22 cellular contexts compared by ENCODE assay signal in the genomic region with DNA sequence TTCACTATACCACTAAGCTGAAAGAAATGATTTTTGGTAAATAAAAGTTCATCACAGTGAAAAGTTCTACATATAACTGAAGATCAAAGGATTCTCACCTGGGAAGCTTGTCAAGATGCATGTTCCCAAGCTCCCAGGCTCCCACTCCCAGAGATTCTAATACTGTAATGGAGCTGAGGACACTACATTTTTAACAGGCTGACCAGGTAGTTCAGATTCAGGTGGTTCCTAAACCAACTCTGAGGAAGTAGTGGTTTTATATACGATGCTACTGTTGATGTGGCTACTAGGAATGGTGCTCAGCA. TPM values are rescaled to one million over a fixed set of nuclear protein-coding genes. Genes with fewer than 3 reads are reported as not detected.
A peak's percentile ranks its signal among the peaks of the same experiment; 100 is the strongest.
DNase-seq lines count a peak whose midpoint lies in the region; ATAC-seq, FAIRE-seq and TF ChIP-seq lines count a peak whose summit lies in the region.
"Had no signal": no experiment of that assay in that cellular context is flagged by ENCODE, and none has a peak within 500 bp of the region (broad histone marks: within the 10 kb centered on the region; RNA-seq: fewer than 3 reads in every experiment).

No MANE protein-coding gene starts in this region.

- H2AFZ ChIP-seq in endothelial cell of umbilical vein (ENCODE audit: low read depth, low read length) = no peak overlapping the region

- H3K27ac ChIP-seq in endothelial cell of umbilical vein (ENCODE audit: insufficient read depth, low read depth, low read length) = no peak overlapping the region
- H3K27ac ChIP-seq: BLaER1 treated with 17β-estradiol and CSF1 and Interleukin-3, amounts not matched to agents 10 nM and 100 nM; heart right ventricle; ovary; Peyer's patch had no signal

- peaks cover 77% of the 10 kb centered on the region for H3K36me3 Mint-ChIP-seq in activated CD8-positive, alpha-beta T cell treated with anti-CD3 and anti-CD28 coated beads for 36 hours (ENCODE audit: low read depth)
- peaks cover 17% of the 10 kb centered on the region for H3K36me3 Mint-ChIP-seq in osteocyte (ENCODE audit: unreplicated experiment)

- no peak overlapping the region for H3K9ac ChIP-seq in endothelial cell of umbilical vein (replicated peaks; ENCODE audit: extremely low read depth, insufficient read depth, low read length)
- H3K9ac ChIP-seq: BLaER1 treated with 17β-estradiol and CSF1 and Interleukin-3, amounts not matched to agents 10 nM and 100 nM had no signal

- peaks cover 16% of the 10 kb centered on the region for H3K4me1 ChIP-seq in endothelial cell of umbilical vein (ENCODE audit: control insufficient read depth, extremely low read depth, insufficient read depth, low read length)
- H3K4me1 ChIP-seq: Peyer's patch had no signal

- intact Hi-C loops in activated CD8-positive, alpha-beta T cell treated with anti-CD3 and anti-CD28 coated beads for 36 hours (cut with micrococcal nuclease) = loop anchor here (1.0 to 2.0 kb wide), 2 partner anchors 15 to 120 kb away; no protein-coding TSS in a partner anchor
- intact Hi-C loops in endothelial cell of umbilical vein (cut with micrococcal nuclease) = no loop called here

- H3K27ac Mint-ChIP-seq in activated CD8-positive, alpha-beta T cell treated with anti-CD3 and anti-CD28 coated beads for 36 hours = peak overlapping the region; percentile 78
- no peak overlapping the region for H3K27ac Mint-ChIP-seq in osteocyte (ENCODE audit: unreplicated experiment)
- H3K27ac Mint-ChIP-seq: T-cell had no signal

- ATAC-seq in GM21723 (IDR thresholded peaks at IDR 0.05; ENCODE audit: unreplicated experiment) = peak; percentile 19
- ATAC-seq in activated CD8-positive, alpha-beta T cell treated with anti-CD3 and anti-CD28 coated beads for 36 hours = no peak
- ATAC-seq: heart right ventricle; left lobe of liver; naive thymus-derived CD4-positive, alpha-beta T cell; right cardiac atrium; T-cell had no signal

- no peaks in the 10 kb centered on the region for H3K9me1 ChIP-seq in endothelial cell of umbilical vein (replicated peaks; ENCODE audit: control insufficient read depth, extremely low read depth, insufficient read depth, low read length)

- BruUV-seq in endothelial cell of umbilical vein (replicated peaks; lab: Mats Ljungman, UMichigan) = no TSS peak

- no peak overlapping the region for H3K4me2 ChIP-seq in endothelial cell of umbilical vein (ENCODE audit: insufficient read depth, low read length)
- H3K4me2 ChIP-seq: BLaER1 treated with 17β-estradiol and CSF1 and Interleukin-3, amounts not matched to agents 10 nM and 100 nM had no signal

- peak; percentile 69 for DNase-seq in activated CD8-positive, alpha-beta memory T cell treated with anti-CD3 and anti-CD28 coated beads for 24 hours
- DNase-seq in activated CD8-positive, alpha-beta memory T cell treated with anti-CD3 and anti-CD28 coated beads, Interleukin-2, amount 50 U/mL, for 4 hours = no peak
- peak; percentile 26 for DNase-seq in activated CD8-positive, alpha-beta T cell treated with anti-CD3 and anti-CD28 coated beads for 36 hours
- DNase-seq in endothelial cell of umbilical vein (ENCODE audit: low read depth, low spot score) = no peak
- no peak for DNase-seq in T1000 (lab: John Stamatoyannopoulos, UW)
- DNase-seq in UCSD-AML1 (lab: John Stamatoyannopoulos, UW; ENCODE audit: unreplicated experiment) = no peak
- no peak for DNase-seq in osteocyte (ENCODE audit: extremely low spot score, unreplicated experiment)
- DNase-seq: Calu3; heart right ventricle; NCI-H2081; NK-92 treated with Interleukin-12 subunit alpha and Interleukin-12 subunit beta, amount 100 ng/mL, for 24 hours; ovary; Peyer's patch; right cardiac atrium; substantia nigra; T-cell had no signal

- POLR2A ChIA-PET in activated CD8-positive, alpha-beta T cell treated with anti-CD3 and anti-CD28 coated beads for 36 hours (lab: Charles Lee) = interaction anchor here (0.7 to 13.1 kb wide), 25 partner anchors 10 to 189 kb away, joined by 3 to 521 read pairs (median 4); partner anchors contain the start of genes ATP5PF and GABPA
- POLR2A ChIA-PET in endothelial cell of umbilical vein (lab: Charles Lee) = no interaction called here

- peaks cover 3% of the 10 kb centered on the region for H3K9me3 Mint-ChIP-seq in activated CD8-positive, alpha-beta T cell treated with anti-CD3 and anti-CD28 coated beads for 36 hours
- no peaks in the 10 kb centered on the region for H3K9me3 Mint-ChIP-seq in osteocyte (ENCODE audit: unreplicated experiment)
- H3K9me3 Mint-ChIP-seq: central memory CD8-positive, alpha-beta T cell; naive thymus-derived CD4-positive, alpha-beta T cell; T-cell had no signal

- peak overlapping the region; percentile 41 for H3K4me3 Mint-ChIP-seq in activated CD8-positive, alpha-beta T cell treated with anti-CD3 and anti-CD28 coated beads for 36 hours
- no peak overlapping the region for H3K4me3 Mint-ChIP-seq in osteocyte (ENCODE audit: unreplicated experiment)
- H3K4me3 Mint-ChIP-seq: central memory CD8-positive, alpha-beta T cell; naive thymus-derived CD4-positive, alpha-beta T cell; T-cell had no signal

- no peaks in the 10 kb centered on the region for H4K20me1 ChIP-seq in endothelial cell of umbilical vein (replicated peaks; ENCODE audit: control insufficient read depth, extremely low read depth, insufficient read depth, low read length)

- peaks cover 0 to 10% of the 10 kb centered on the region in 2 experiments for H3K36me3 ChIP-seq in endothelial cell of umbilical vein (ENCODE audit: control insufficient read depth in 2 of 2, extremely low read depth in 1 of 2, insufficient read depth in 2 of 2, low read length in 2 of 2)
- H3K36me3 ChIP-seq: ovary, Peyer's patch had no signal

- H3K9me3 ChIP-seq in endothelial cell of umbilical vein (replicated peaks; ENCODE audit: control insufficient read depth, insufficient read depth, low read length) = no peaks in the 10 kb centered on the region
- H3K9me3 ChIP-seq: BLaER1 treated with 17β-estradiol and CSF1 and Interleukin-3, amounts not matched to agents 10 nM and 100 nM; heart right ventricle; ovary; Peyer's patch had no signal

- CTCF ChIA-PET in activated CD8-positive, alpha-beta T cell treated with anti-CD3 and anti-CD28 coated beads for 36 hours (lab: Charles Lee) = no interaction called here
- CTCF ChIA-PET in endothelial cell of umbilical vein (lab: Charles Lee) = no interaction called here

- H3K27me3 ChIP-seq in endothelial cell of umbilical vein (ENCODE audit: control insufficient read depth in 2 of 2, insufficient read depth in 2 of 2, low read length in 2 of 2) = no peaks in the 10 kb centered on the region
- H3K27me3 ChIP-seq: BLaER1 treated with 17β-estradiol and CSF1 and Interleukin-3, amounts not matched to agents 10 nM and 100 nM; heart right ventricle; ovary; Peyer's patch had no signal

- peaks cover 14% of the 10 kb centered on the region for H3K79me2 ChIP-seq in endothelial cell of umbilical vein (ENCODE audit: control insufficient read depth, insufficient read depth, low read length)

- TF ChIP-seq CTCF in activated CD8-positive, alpha-beta T cell treated with anti-CD3 and anti-CD28 coated beads for 36 hours (IDR thresholded peaks at IDR 0.05) = no peak
- TF ChIP-seq CTCF in endothelial cell of umbilical vein (IDR thresholded peaks at IDR 0.05; ENCODE audit: extremely low read depth in 1 of 2, insufficient read depth in 1 of 2, low read depth in 1 of 2, low read length in 2 of 2) = no peak
- no peak for TF ChIP-seq CTCF in osteocyte (IDR thresholded peaks at IDR 0.05)

- dilution Hi-C loops in endothelial cell of umbilical vein (cut with MboI; ENCODE audit: extremely low pct_ligation_motif_present, low sequenced_read_pairs) = no loop called here

- H3K27me3 Mint-ChIP-seq in activated CD8-positive, alpha-beta T cell treated with anti-CD3 and anti-CD28 coated beads for 36 hours = no peaks in the 10 kb centered on the region
- no peaks in the 10 kb centered on the region for H3K27me3 Mint-ChIP-seq in osteocyte (ENCODE audit: unreplicated experiment)
- H3K27me3 Mint-ChIP-seq: central memory CD8-positive, alpha-beta T cell; naive thymus-derived CD4-positive, alpha-beta T cell; T-cell had no signal

- no peak overlapping the region for H3K4me3 ChIP-seq in endothelial cell of umbilical vein (replicated peaks in 1 of 3; ENCODE audit: insufficient read depth in 1 of 3, low read depth in 1 of 3, low read length in 3 of 3)
- H3K4me3 ChIP-seq: BLaER1 treated with 17β-estradiol and CSF1 and Interleukin-3, amounts not matched to agents 10 nM and 100 nM; heart right ventricle; ovary; Peyer's patch had no signal

- peak; percentile 10 for TF ChIP-seq POLR2A in endothelial cell of umbilical vein (IDR thresholded peaks at IDR 0.05; ENCODE audit: low read depth, low read length)

- FAIRE-seq in endothelial cell of umbilical vein (lab: Jason Lieb, UNC) = no peak
- FAIRE-seq: H1 had no signal

- peaks cover 57% of the 10 kb centered on the region for H3K4me1 Mint-ChIP-seq in activated CD8-positive, alpha-beta T cell treated with anti-CD3 and anti-CD28 coated beads for 36 hours (ENCODE audit: low read depth)
- peaks cover 27% of the 10 kb centered on the region for H3K4me1 Mint-ChIP-seq in osteocyte (ENCODE audit: unreplicated experiment)

TF ChIP-seq in endothelial cell of umbilical vein, 7 proteins besides CTCF, POLR2A, EP300 and RAD21:
- no peak for TF ChIP-seq GATA2 (IDR thresholded peaks at IDR 0.05; ENCODE audit: insufficient read depth, insufficient read length, low read depth, low read length)
- no peak for TF ChIP-seq JUN (IDR thresholded peaks at IDR 0.05; ENCODE audit: borderline replicate concordance, insufficient read depth, insufficient read length, low read depth)
- no peak for TF ChIP-seq EZH2 (IDR thresholded peaks at IDR 0.05; ENCODE audit: borderline replicate concordance, low read depth, low read length, severe bottlenecking)
- TF ChIP-seq MAX (IDR thresholded peaks at IDR 0.05; ENCODE audit: insufficient read depth, insufficient read length) = no peak
- TF ChIP-seq FOS (IDR thresholded peaks at IDR 0.05; ENCODE audit: borderline replicate concordance, insufficient read depth, low read length) = no peak
TF ChIP-seq in endothelial cell of umbilical vein: peak in this region for 0.

RNA-seq across cellular contexts. Expression of gene MRPL39, which starts 29.6 kb away (rescaled TPM):
- total RNA-seq in activated CD8-positive, alpha-beta T cell treated with anti-CD3 and anti-CD28 coated beads for 36 hours = 10 to 100 TPM; 67.1 to 71.0 TPM
- total RNA-seq in endothelial cell of umbilical vein (25.2 and 28.1 TPM in 2 replicates), osteocyte (20.0 and 24.3 TPM in 2 replicates)
- polyA plus RNA-seq in endothelial cell of umbilical vein = 7.8 and 10.4 TPM in 2 replicates
- 18.7 and 21.0 TPM in 2 replicates for polyA plus RNA-seq in endothelial cell of umbilical vein (2011; cell fraction: cytosol; rRNA removed)
- polyA plus RNA-seq in endothelial cell of umbilical vein (2011; cell fraction: nucleus; rRNA removed) = 12.7 and 15.4 TPM in 2 replicates
- polyA plus RNA-seq in endothelial cell of umbilical vein (2012) = 34.0 and 51.4 TPM in 2 replicates
- 10.0 and 11.1 TPM in 2 replicates for polyA minus RNA-seq in endothelial cell of umbilical vein
- 20.0 TPM for polyA minus RNA-seq in endothelial cell of umbilical vein (2011; cell fraction: cytosol; rRNA and poly(A)+ RNA removed)
- 6.5 and 7.1 TPM in 2 replicates for polyA minus RNA-seq in endothelial cell of umbilical vein (2011; cell fraction: nucleus; rRNA and poly(A)+ RNA removed)

Comparison
In these comparisons a context has a peak if more than half of its experiments do, and no peak if none do; other contexts are left out.
1. DNase-seq: peak in activated CD8-positive, alpha-beta memory T cell treated with anti-CD3 and anti-CD28 coated beads for 24 hours (single experiment) and activated CD8-positive, alpha-beta T cell treated with anti-CD3 and anti-CD28 coated beads for 36 hours (single experiment); none in activated CD8-positive, alpha-beta memory T cell treated with anti-CD3 and anti-CD28 coated beads, Interleukin-2, amount 50 U/mL, for 4 hours (single experiment), endothelial cell of umbilical vein (single experiment), T1000 (single experiment), UCSD-AML1 (single experiment) and osteocyte (single experiment).